11 cellular contexts compared by ENCODE assay signal in genomic region chr2:18047896-18048657, GRCh38.
A peak's percentile ranks its signal among the peaks of the same experiment; 100 is the strongest.
DNase-seq lines count a peak whose midpoint lies in the region; ATAC-seq, FAIRE-seq and TF ChIP-seq lines count a peak whose summit lies in the region.
"Had no signal": no experiment of that assay in that cellular context is flagged by ENCODE, and none has a peak within 500 bp of the region (broad histone marks: within the 10 kb centered on the region; RNA-seq: fewer than 3 reads in every experiment).

No MANE protein-coding gene starts in this region.

- no peaks in the 10 kb centered on the region for H3K79me2 ChIP-seq in HepG2 (ENCODE audit: insufficient read depth, low read length)

- H3K4me2 ChIP-seq in HepG2 (ENCODE audit: low read depth, low read length) = no peak overlapping the region

- WGBS in right cardiac atrium = 48% methylated on average over 10 of the region's 10 CpGs
- 11% methylated on average over 10 of the region's 10 CpGs for WGBS in HepG2 (ENCODE audit: low lambda C conversion rate)

- no peak for TF ChIP-seq RAD21 in HepG2 (CRISPR knock-in tag; IDR thresholded peaks at IDR 0.05)

- H3K9ac ChIP-seq in HepG2 (ENCODE audit: insufficient read depth, low read depth, low read length) = no peak overlapping the region

- POLR2A ChIA-PET in A673 (lab: Charles Lee; ENCODE audit: low non-redundant PET) = no interaction called here
- POLR2A ChIA-PET in HepG2 (lab: Yijun Ruan, JAX) = no interaction called here

- H3K27ac ChIP-seq in A673 (ENCODE audit: low read depth, low read length, poor library complexity, severe bottlenecking) = no peak overlapping the region
- no peak overlapping the region for H3K27ac ChIP-seq in right cardiac atrium (ENCODE audit: low read length)
- H3K27ac ChIP-seq in HepG2 (ENCODE audit: extremely low read length, insufficient read depth, low read length) = no peak overlapping the region

- intact Hi-C loops in A673 (cut with micrococcal nuclease; ENCODE audit: unreplicated experiment) = no loop called here
- intact Hi-C loops in right cardiac atrium (cut with DNase I) = no loop called here
- intact Hi-C loops in HepG2 (cut with micrococcal nuclease; ENCODE audit: unreplicated experiment) = no loop called here

- H3K9me3 ChIP-seq in A673 (ENCODE audit: low read depth, low read length, poor library complexity, severe bottlenecking) (no peaks in the 10 kb centered on the region), right cardiac atrium (ENCODE audit: control insufficient read depth, low read length) (no peaks in the 10 kb centered on the region), HepG2 (ENCODE audit: low read length) (no peaks in the 10 kb centered on the region)

- H3K4me1 ChIP-seq in A673 (ENCODE audit: insufficient read depth, low read length, poor library complexity, severe bottlenecking) (peaks cover 11% of the 10 kb centered on the region), right cardiac atrium (ENCODE audit: control insufficient read depth, insufficient read depth, low read length) (no peaks in the 10 kb centered on the region), HepG2 (ENCODE audit: insufficient read depth, low read length) (no peaks in the 10 kb centered on the region)

- H3K4me3 ChIP-seq in A673 (ENCODE audit: low read depth, low read length, poor library complexity, severe bottlenecking) (no peak overlapping the region), right cardiac atrium (ENCODE audit: low read length) (no peak overlapping the region), HepG2 (replicated peaks in 1 of 3; ENCODE audit: insufficient read depth in 1 of 3, low read depth in 2 of 3, low read length in 3 of 3) (no peak overlapping the region)

- FAIRE-seq in HepG2 (lab: Jason Lieb, UNC) = no peak

- H4K20me1 ChIP-seq in HepG2 (ENCODE audit: insufficient read depth, low read length) = no peaks in the 10 kb centered on the region

- CTCF ChIA-PET in A673 (lab: Charles Lee) = no interaction called here
- CTCF ChIA-PET in HepG2 (lab: Yijun Ruan, JAX; ENCODE audit: low intra/inter-chr PET ratio, low total read pairs) = no interaction called here

- in situ Hi-C loops in HepG2 (cut with HindIII; ENCODE audit: extremely low pct_ligation_motif_present, low pct_unique_long_range_greater_than_20kb) = no loop called here

- ATAC-seq in right cardiac atrium (peak; percentile 36 to 59), GM18858 (IDR thresholded peaks at IDR 0.05; ENCODE audit: unreplicated experiment) (no peak), HepG2 (no peak), HG03097 (IDR thresholded peaks at IDR 0.05; ENCODE audit: low FRiP score, unreplicated experiment) (no peak)
- ATAC-seq: stimulated activated memory B cell treated with anti-CD40 and anti-IgM and Interleukin-4, amounts not matched to agents 10 μg/mL and 1 μg/mL and 100 μg/mL, for 72 hours had no signal

- no peak for TF ChIP-seq EP300 in HepG2 (IDR thresholded peaks at IDR 0.05; ENCODE audit: low read depth in 2 of 2, low read length in 2 of 2)
- no peak for TF ChIP-seq EP300 in HepG2 (CRISPR knock-in tag; IDR thresholded peaks at IDR 0.05; ENCODE audit: borderline replicate concordance)

- H3K36me3 ChIP-seq in A673 (ENCODE audit: insufficient read depth, low read length, poor library complexity, severe bottlenecking) (no peaks in the 10 kb centered on the region), HepG2 (replicated peaks in 1 of 2; ENCODE audit: control insufficient read depth in 1 of 2, insufficient read depth in 2 of 2, low read length in 2 of 2) (no peaks in the 10 kb centered on the region)

- BruUV-seq in A673 (replicated peaks; lab: Mats Ljungman, UMichigan) (no TSS peak), HepG2 (replicated peaks; lab: Mats Ljungman, UMichigan) (no TSS peak)

- no peak overlapping the region for H2AFZ ChIP-seq in HepG2 (ENCODE audit: low read length)

- peak; percentile 67 for DNase-seq in A673 (ENCODE audit: low spot score)
- DNase-seq in HPDE6-E6E7 (ENCODE audit: extremely low spot score) = peak; percentile 81
- DNase-seq in amniotic stem cell (lab: John Stamatoyannopoulos, UW) = peak; percentile 79
- peak in 2 of 3 donors; percentile 55 to 58 for DNase-seq in right cardiac atrium
- DNase-seq in HepG2 (ENCODE audit: low spot score) = no peak
- DNase-seq in inferior parietal cortex (ENCODE audit: extremely low spot score) = no peak
- DNase-seq: KG1, NCI-H446 had no signal

- no peak for TF ChIP-seq POLR2A in HepG2 (IDR thresholded peaks at IDR 0.05; ENCODE audit: insufficient read depth in 1 of 2, low read depth in 2 of 2, low read length in 2 of 2)

- no peak for TF ChIP-seq CTCF in A673 (conservative IDR thresholded peaks at IDR 0.05; ENCODE audit: low read depth, low read length)
- no peak for TF ChIP-seq CTCF in HepG2 (CRISPR knock-in tag; IDR thresholded peaks at IDR 0.05)

- H3K27me3 ChIP-seq in A673 (replicated peaks; ENCODE audit: insufficient read depth, low read depth, low read length, poor library complexity) (no peaks in the 10 kb centered on the region), right cardiac atrium (ENCODE audit: control insufficient read depth, insufficient read depth) (no peaks in the 10 kb centered on the region), HepG2 (ENCODE audit: control insufficient read depth in 1 of 2, insufficient read depth in 2 of 2, low read length in 2 of 2) (0 out of 5 replicates have a peak, but pooled peaks cover 0 to 4% of the 10 kb centered on the region in 2 experiments)

TF ChIP-seq in HepG2, 621 proteins besides CTCF, POLR2A, EP300 and RAD21 (continues in another document):
- TF ChIP-seq ZNF224 (CRISPR knock-in tag; IDR thresholded peaks at IDR 0.05) (no peak), ZBTB20 (CRISPR knock-in tag; IDR thresholded peaks at IDR 0.05; ENCODE audit: borderline replicate concordance, low read depth) (no peak), MBNL3 (CRISPR knock-in tag; conservative IDR thresholded peaks at IDR 0.05) (no peak), BRCA1 (CRISPR knock-in tag; IDR thresholded peaks at IDR 0.05) (no peak), IKZF1 (IDR thresholded peaks at IDR 0.05) (no peak), ZNF513 (CRISPR knock-in tag; conservative IDR thresholded peaks at IDR 0.05) (no peak), ZFYVE20 (CRISPR knock-in tag; IDR thresholded peaks at IDR 0.05; ENCODE audit: borderline replicate concordance, low read depth) (no peak), HIC2 (CRISPR knock-in tag; IDR thresholded peaks at IDR 0.05; ENCODE audit: low read depth) (no peak), NBN (conservative IDR thresholded peaks at IDR 0.05) (no peak), SP2 (CRISPR knock-in tag; IDR thresholded peaks at IDR 0.05) (no peak), SRF (IDR thresholded peaks at IDR 0.05; ENCODE audit: low read depth, low read length) (no peak), ZNF335 (CRISPR knock-in tag; IDR thresholded peaks at IDR 0.05) (no peak), DNMT3B (CRISPR knock-in tag; conservative IDR thresholded peaks at IDR 0.05) (no peak), HNRNPL (IDR thresholded peaks at IDR 0.05; ENCODE audit: low read depth, low read length) (no peak), ZNF7 (CRISPR knock-in tag; IDR thresholded peaks at IDR 0.05) (no peak), SKIL (CRISPR knock-in tag; IDR thresholded peaks at IDR 0.05; ENCODE audit: borderline replicate concordance) (no peak), NONO (IDR thresholded peaks at IDR 0.05) (no peak), NONO (CRISPR knock-in tag; conservative IDR thresholded peaks at IDR 0.05) (no peak)

Comparison
In these comparisons a context has a peak if more than half of its experiments do, and no peak if none do; other contexts are left out.
1. DNase-seq: peak in A673 (single experiment), HPDE6-E6E7 (single experiment), amniotic stem cell (single experiment) and right cardiac atrium (2 of 3); none in HepG2 (single experiment) and inferior parietal cortex (single experiment).
2. ATAC-seq: peak in right cardiac atrium (2 of 2); none in GM18858 (single experiment), HepG2 (single experiment) and HG03097 (single experiment).